22 cellular contexts compared by ENCODE assay signal in genomic region chr4:188872809-188873208, GRCh38.
"Had no signal": no experiment of that assay in that cellular context is flagged by ENCODE, and none has a peak within 500 bp of the region (broad histone marks: within the 10 kb centered on the region; RNA-seq: fewer than 3 reads in every experiment).

No MANE protein-coding gene starts in this region.

- DNase-seq: stimulated activated CD4-positive, alpha-beta T cell treated with anti-CD3 and anti-CD28 coated beads, Interleukin-2, amount 100 ng/mL, for 48 hours; stimulated activated CD4-positive, alpha-beta T cell treated with anti-CD3 and anti-CD28 coated beads, Interleukin-4, amount 100 ng/mL, for 1 hour; stimulated activated CD4-positive, alpha-beta T cell treated with anti-CD3 and anti-CD28 coated beads, Interleukin-4, amount 100 ng/mL, for 24 hours; stimulated activated CD4-positive, alpha-beta T cell treated with anti-CD3 and anti-CD28 coated beads, Interleukin-4, amount 100 ng/mL, for 4 hours; stimulated activated CD8-positive, alpha-beta memory T cell treated with anti-CD3 and anti-CD28 coated beads, Interleukin-4, amount 100 ng/mL, for 48 hours; stimulated activated naive B cell treated with anti-CD40 and anti-IgM and Interleukin-4, amounts not matched to agents 10 μg/mL and 1 μg/mL and 100 μg/mL, for 72 hours; stimulated activated naive CD4-positive, alpha-beta T cell; stimulated activated naive CD4-positive, alpha-beta T cell treated with Interleukin-2 at 50 U/mL for 16 hours; stimulated activated naive CD8-positive, alpha-beta T cell treated with anti-CD3 and anti-CD28 coated beads, Interleukin-15, amount 100 ng/mL, for 72 hours; stimulated activated naive CD8-positive, alpha-beta T cell treated with anti-CD3 and anti-CD28 coated beads, Interleukin-15, Interleukin-2, amounts not matched to agents 100 U/mL and 50 U/mL, for 24 hours; stomach; testis; thyroid gland; tibial artery; transverse colon; upper lobe of right lung; uterus had no signal

- H3K9me3 ChIP-seq: stomach, suprapubic skin, testis, thoracic aorta, thyroid gland, tibial artery, tibial nerve, transverse colon, upper lobe of left lung, upper lobe of right lung, uterus, vagina had no signal

- H3K27ac ChIP-seq: stomach, suprapubic skin, testis, thoracic aorta, thyroid gland, tibial artery, tibial nerve, transverse colon, upper lobe of left lung, upper lobe of right lung, uterus, vagina had no signal

- H3K36me3 ChIP-seq: stomach, suprapubic skin, thoracic aorta, thyroid gland, tibial artery, tibial nerve, transverse colon, upper lobe of left lung, upper lobe of right lung, uterus, vagina had no signal

- H3K4me3 ChIP-seq: stomach, suprapubic skin, testis, thoracic aorta, thyroid gland, tibial artery, tibial nerve, transverse colon, upper lobe of left lung, upper lobe of right lung, uterus, vagina had no signal

- H3K4me1 ChIP-seq: stomach, suprapubic skin, testis, thyroid gland, tibial artery, tibial nerve, transverse colon, upper lobe of left lung, upper lobe of right lung, uterus had no signal

- H3K27me3 ChIP-seq: stomach, suprapubic skin, testis, thyroid gland, tibial artery, tibial nerve, transverse colon, upper lobe of left lung, upper lobe of right lung, uterus, vagina had no signal
